9 cellular contexts compared by ENCODE assay signal in the genomic region with DNA sequence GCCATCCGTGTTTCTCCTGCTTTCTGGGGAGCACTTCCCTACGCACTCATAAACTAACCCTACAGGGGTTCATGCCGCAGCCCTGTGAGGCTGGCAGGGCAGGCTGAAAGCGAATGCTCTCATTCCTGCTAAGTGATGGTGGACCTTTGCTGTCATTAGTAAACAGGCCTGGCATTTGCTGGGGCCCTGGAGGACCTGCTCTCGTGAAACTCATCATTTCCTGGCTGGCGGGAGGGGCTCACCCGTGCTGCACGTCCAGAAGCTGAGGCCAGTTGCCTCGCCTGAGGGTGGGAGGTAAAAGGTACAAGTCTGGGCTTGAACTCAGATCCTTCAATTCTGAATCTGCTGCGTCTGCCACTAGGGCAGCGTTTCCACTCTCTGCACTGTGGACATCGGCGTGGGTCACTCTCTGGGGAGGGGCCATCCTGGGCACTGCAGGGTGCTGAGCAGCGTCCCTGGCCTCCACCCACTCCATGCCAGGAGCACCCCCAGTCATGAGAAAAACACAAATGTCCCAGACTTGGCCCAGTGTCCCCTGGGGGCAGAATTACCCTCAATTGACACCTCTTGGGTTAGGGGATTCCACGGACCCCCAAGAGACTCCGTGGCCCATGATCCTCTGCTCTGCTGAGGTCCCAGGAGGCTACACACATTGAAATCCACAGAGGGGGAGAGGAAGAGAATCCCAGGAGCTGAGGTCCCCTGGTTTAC. TPM values are rescaled to one million over a fixed set of nuclear protein-coding genes. Genes with fewer than 3 reads are reported as not detected.
DNase-seq lines count a peak whose midpoint lies in the region; ATAC-seq and TF ChIP-seq lines count a peak whose summit lies in the region.
"Had no signal": no experiment of that assay in that cellular context is flagged by ENCODE, and none has a peak within 500 bp of the region (broad histone marks: within the 10 kb centered on the region; RNA-seq: fewer than 3 reads in every experiment).

No MANE protein-coding gene starts in this region.

- peak overlapping the region in 3 of 4 donors; percentile 68 to 90 (median 71) for H3K27ac ChIP-seq in tibial nerve

- no peak overlapping the region for H3K4me3 ChIP-seq in tibial nerve

- no peak for TF ChIP-seq CTCF in tibial nerve (IDR thresholded peaks at IDR 0.05)

- WGBS in tibial nerve, 2 donors = 69 to 73% methylated on average over 11 to 16 of the region's 16 CpGs

- H3K36me3 ChIP-seq in tibial nerve = peaks cover 0 to 37% (median 0%) of the 10 kb centered on the region in 3 donors

- peaks cover 71% of the 10 kb centered on the region for H3K4me1 Mint-ChIP-seq in activated naive CD4-positive, alpha-beta T cell treated with anti-CD3 and anti-CD28 coated beads, Interleukin-2, amount 10 ng/mL, durations not matched to agents 7 days and 5 days
- peaks cover 66 to 73% of the 10 kb centered on the region in 2 donors for H3K4me1 Mint-ChIP-seq in immature natural killer cell

- DNase-seq in activated naive CD4-positive, alpha-beta T cell treated with anti-CD3 and anti-CD28 coated beads, Interleukin-2, amount 10 ng/mL, durations not matched to agents 7 days and 5 days = peak; percentile 37
- DNase-seq in activated naive CD4-positive, alpha-beta T cell treated with anti-CD3 and anti-CD28 coated beads, Interleukin-2, amount 50 U/mL, for 72 hours (ENCODE audit: low spot score in 2 of 2) = no peak
- DNase-seq in T1000 (lab: John Stamatoyannopoulos, UW) (peak; percentile 67), immature natural killer cell (peak; percentile 53 to 59 (median 58)), tibial nerve (ENCODE audit: low spot score in 2 of 2) (no peak), HK-2 (ENCODE audit: unreplicated experiment) (no peak), NCI-H187 treated with DMSO at 0.1 percent for 48 hours (lab: John Stamatoyannopoulos, UW) (no peak)
- DNase-seq: DMS79 had no signal

- CTCF ChIA-PET in activated naive CD4-positive, alpha-beta T cell treated with anti-CD3 and anti-CD28 coated beads, Interleukin-2, amount 10 ng/mL, durations not matched to agents 7 days and 5 days (lab: Charles Lee) = no interaction called here

- peaks cover 62% of the 10 kb centered on the region for H3K36me3 Mint-ChIP-seq in activated naive CD4-positive, alpha-beta T cell treated with anti-CD3 and anti-CD28 coated beads, Interleukin-2, amount 10 ng/mL, durations not matched to agents 7 days and 5 days
- peaks cover 14 to 39% of the 10 kb centered on the region in 2 donors for H3K36me3 Mint-ChIP-seq in activated naive CD4-positive, alpha-beta T cell treated with anti-CD3 and anti-CD28 coated beads, Interleukin-2, amount 50 U/mL, for 72 hours
- peaks cover 5 to 11% (median 7%) of the 10 kb centered on the region in 3 donors for H3K36me3 Mint-ChIP-seq in immature natural killer cell

- no peak for TF ChIP-seq EP300 in tibial nerve (IDR thresholded peaks at IDR 0.05)

- H3K4me1 ChIP-seq in tibial nerve = peaks cover 0 to 94% (median 55%) of the 10 kb centered on the region in 4 donors

- H3K4me3 Mint-ChIP-seq in activated naive CD4-positive, alpha-beta T cell treated with anti-CD3 and anti-CD28 coated beads, Interleukin-2, amount 10 ng/mL, durations not matched to agents 7 days and 5 days = peak overlapping the region; percentile 66
- peak overlapping the region; percentile 74 to 84 (median 80) for H3K4me3 Mint-ChIP-seq in immature natural killer cell

- TF ChIP-seq POLR2A in tibial nerve (IDR thresholded peaks at IDR 0.05) = no peak

- no peaks in the 10 kb centered on the region for H3K9me3 ChIP-seq in tibial nerve

- H3K27me3 Mint-ChIP-seq in activated naive CD4-positive, alpha-beta T cell treated with anti-CD3 and anti-CD28 coated beads, Interleukin-2, amount 10 ng/mL, durations not matched to agents 7 days and 5 days = peaks cover 6% of the 10 kb centered on the region
- peaks cover 19 to 44% (median 39%) of the 10 kb centered on the region in 3 donors for H3K27me3 Mint-ChIP-seq in immature natural killer cell (ENCODE audit: low read depth in 3 of 3)

- ATAC-seq in activated naive CD4-positive, alpha-beta T cell treated with anti-CD3 and anti-CD28 coated beads, Interleukin-2, amount 50 U/mL, for 72 hours = no peak
- ATAC-seq in HG03108 (IDR thresholded peaks at IDR 0.05; ENCODE audit: unreplicated experiment) = no peak

- H3K9me3 Mint-ChIP-seq in activated naive CD4-positive, alpha-beta T cell treated with anti-CD3 and anti-CD28 coated beads, Interleukin-2, amount 10 ng/mL, durations not matched to agents 7 days and 5 days = no peaks in the 10 kb centered on the region
- no peaks in the 10 kb centered on the region for H3K9me3 Mint-ChIP-seq in activated naive CD4-positive, alpha-beta T cell treated with anti-CD3 and anti-CD28 coated beads, Interleukin-2, amount 50 U/mL, for 72 hours
- peaks cover 0 to 2% (median 0%) of the 10 kb centered on the region in 6 donors for H3K9me3 Mint-ChIP-seq in immature natural killer cell

- H3K27ac Mint-ChIP-seq in activated naive CD4-positive, alpha-beta T cell treated with anti-CD3 and anti-CD28 coated beads, Interleukin-2, amount 10 ng/mL, durations not matched to agents 7 days and 5 days = peak overlapping the region; percentile 90
- peak overlapping the region in 1 of 2 donors; percentile 100 for H3K27ac Mint-ChIP-seq in activated naive CD4-positive, alpha-beta T cell treated with anti-CD3 and anti-CD28 coated beads, Interleukin-2, amount 50 U/mL, for 72 hours
- H3K27ac Mint-ChIP-seq in immature natural killer cell = peak overlapping the region; percentile 95 to 99 (median 98)

- H3K27me3 ChIP-seq in tibial nerve = no peaks in the 10 kb centered on the region

RNA-seq across cellular contexts. Expression of gene MOB3A, which starts 7.0 kb away (rescaled TPM):
- total RNA-seq in activated naive CD4-positive, alpha-beta T cell treated with anti-CD3 and anti-CD28 coated beads, Interleukin-2, amount 50 U/mL, for 72 hours = 100 to 1,000 TPM in 1 of 2 donors, 10 to 100 TPM in 1; 91.8 to 183 TPM
- polyA plus RNA-seq in immature natural killer cell = 100 to 1,000 TPM in 1 of 3 donors, 10 to 100 TPM in 2; 39.4 to 160 (median 42.2) TPM
- 10 to 100 TPM; 31.7 to 70.8 (median 35.2) TPM for total RNA-seq in tibial nerve

RNA-seq across cellular contexts. Expression of gene IZUMO4, which starts 7.6 kb away (rescaled TPM):
- total RNA-seq in activated naive CD4-positive, alpha-beta T cell treated with anti-CD3 and anti-CD28 coated beads, Interleukin-2, amount 50 U/mL, for 72 hours = 100 to 1,000 TPM in 1 of 2 donors, 10 to 100 TPM in 1; 29.7 to 105 TPM
- polyA plus RNA-seq in immature natural killer cell = under 1 TPM in 1 of 3 donors, not detected in 2; 0.42 TPM
- total RNA-seq in tibial nerve = 10 to 100 TPM; 28.6 to 46.3 (median 33.2) TPM

RNA-seq across cellular contexts. Expression of gene MKNK2, which starts 38.1 kb away (rescaled TPM):
- total RNA-seq in activated naive CD4-positive, alpha-beta T cell treated with anti-CD3 and anti-CD28 coated beads, Interleukin-2, amount 50 U/mL, for 72 hours = 100 to 1,000 TPM; 211 to 261 TPM
- polyA plus RNA-seq in immature natural killer cell = 10 to 100 TPM; 22.7 to 39.2 (median 23.9) TPM
- total RNA-seq in tibial nerve = 100 to 1,000 TPM; 126 to 265 (median 152) TPM

Comparison
In these comparisons a context has a peak if more than half of its experiments do, and no peak if none do; other contexts are left out.
1. DNase-seq: peak in activated naive CD4-positive, alpha-beta T cell treated with anti-CD3 and anti-CD28 coated beads, Interleukin-2, amount 10 ng/mL, durations not matched to agents 7 days and 5 days (single experiment), T1000 (single experiment) and immature natural killer cell (3 of 3); none in activated naive CD4-positive, alpha-beta T cell treated with anti-CD3 and anti-CD28 coated beads, Interleukin-2, amount 50 U/mL, for 72 hours (0 of 2), tibial nerve (0 of 2), HK-2 (single experiment) and NCI-H187 treated with DMSO at 0.1 percent for 48 hours (single experiment).